8 cellular contexts compared by ENCODE assay signal in the genomic region with DNA sequence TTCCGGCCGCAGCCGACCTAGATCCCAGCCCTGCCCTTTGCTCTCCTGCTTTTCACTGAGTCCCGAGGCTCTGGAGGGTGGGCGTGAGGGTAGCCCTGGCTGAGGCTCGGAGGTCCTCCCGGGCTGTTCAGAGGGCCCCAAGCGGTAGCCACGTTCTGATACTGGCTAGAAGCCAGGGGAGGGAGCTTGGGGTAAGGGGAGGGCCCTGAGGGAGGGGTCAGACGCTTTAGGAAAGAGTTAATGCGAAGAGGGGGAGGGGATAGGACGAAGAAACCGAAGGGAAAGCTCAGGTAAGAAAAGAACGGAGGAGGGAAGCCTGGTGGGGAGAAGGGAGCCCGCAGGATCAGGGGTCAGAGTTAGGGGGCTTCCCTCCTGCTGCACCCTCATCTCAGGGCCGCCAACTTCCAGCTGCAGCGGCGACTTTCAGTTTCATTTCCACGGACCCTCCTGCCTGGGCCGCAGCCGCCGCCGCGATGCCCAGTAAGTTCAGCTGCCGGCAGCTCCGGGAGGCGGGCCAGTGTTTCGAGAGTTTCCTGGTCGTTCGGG. TPM values are rescaled to one million over a fixed set of nuclear protein-coding genes. Genes with fewer than 3 reads are reported as not detected.
DNase-seq lines count a peak whose midpoint lies in the region; ATAC-seq and TF ChIP-seq lines count a peak whose summit lies in the region.

Gene MOV10, plus strand, starts transcription at position 220 of the 546 bp plus-strand sequence. Its CDS starts 254 bp downstream, at position 474.

- no peaks in the 10 kb centered on the region for H3K27me3 ChIP-seq in left ventricle myocardium inferior (ENCODE audit: low read depth)
- H3K27me3 ChIP-seq in prostate gland (replicated peaks; ENCODE audit: insufficient read depth) = no peaks in the 10 kb centered on the region
- no peaks in the 10 kb centered on the region for H3K27me3 ChIP-seq in aorta (ENCODE audit: control insufficient read depth in 1 of 2, insufficient read depth in 2 of 2, low read length in 1 of 2)

- peak; percentile 79 for ATAC-seq in aorta (ENCODE audit: low FRiP score)

- TF ChIP-seq POLR2A in prostate gland (IDR thresholded peaks at IDR 0.05) = no peak

- peak within 1 kb of the TSS; percentile 85 for H3K27ac ChIP-seq in HEK293 (ENCODE audit: extremely low read depth, low read depth, low read length)
- H3K27ac ChIP-seq in left ventricle myocardium inferior (replicated peaks) = peak within 1 kb of the TSS; percentile 91
- peak within 1 kb of the TSS; percentile 94 for H3K27ac ChIP-seq in prostate gland
- peak within 1 kb of the TSS; percentile 9 to 19 for H3K27ac ChIP-seq in aorta (ENCODE audit: low read depth in 1 of 2, low read length in 2 of 2)

- H3K9me3 ChIP-seq in HEK293 (ENCODE audit: control insufficient read depth, insufficient read depth, low read depth, low read length) (no peaks in the 10 kb centered on the region), left ventricle myocardium inferior (replicated peaks) (no peaks in the 10 kb centered on the region), prostate gland (no peaks in the 10 kb centered on the region), aorta (ENCODE audit: control insufficient read depth, low read length) (no peaks in the 10 kb centered on the region)

- DNase-seq in ELF-1 (ENCODE audit: low read depth, low spot score) (peak; percentile 87), NAMALWA (ENCODE audit: low spot score) (peak; percentile 78), T-helper 1 cell (peak; percentile 33 to 69 (median 43)), amygdala (lab: John Stamatoyannopoulos, UW) (peak in 34 of 56 donors; percentile 11 to 78 (median 58)), left ventricle myocardium inferior (peak; percentile 81), prostate gland (ENCODE audit: low spot score) (peak; percentile 58), aorta (peak; percentile 84 to 90)

- CTCF ChIA-PET in HEK293 (lab: Yijun Ruan, JAX) = interaction anchor here (0.6 to 2.6 kb wide), 12 partner anchors 11 to 173 kb away, joined by 3 to 12 read pairs (median 5); no protein-coding TSS in a partner anchor

- H3K36me3 ChIP-seq in HEK293 (ENCODE audit: control insufficient read depth in 2 of 2, insufficient read depth in 1 of 2, low read length in 2 of 2) (peaks cover 0 to 47% of the 10 kb centered on the region in 2 experiments; a peak in 1 of 3 replicates), left ventricle myocardium inferior (peaks cover 25% of the 10 kb centered on the region), prostate gland (peaks cover 0 to 1% of the 10 kb centered on the region in 2 donors), aorta (ENCODE audit: control insufficient read depth in 1 of 2, insufficient read depth in 2 of 2, low read length in 1 of 2) (peaks cover 0 to 3% of the 10 kb centered on the region in 2 donors)

- intact Hi-C loops in left ventricle myocardium inferior (cut with micrococcal nuclease) = loop anchor here (10.0 kb wide), 1 partner anchor 280 kb away; the partner anchor contains the start of gene CTTNBP2NL
- intact Hi-C loops in prostate gland (cut with DNase I) = loop anchor here (2.0 to 10.0 kb wide), 3 partner anchors 24 to 170 kb away; partner anchors contain the start of genes CAPZA1, ST7L and WNT2B
- intact Hi-C loops in aorta (cut with DNase I) = loop anchor here (5.0 kb wide), 2 partner anchors 33 to 57 kb away; partner anchors contain the start of genes CAPZA1 (in 1 of the 2), RHOC (in 1 of the 2) and ST7L (in 1 of the 2)

- H3K4me1 ChIP-seq in HEK293 (ENCODE audit: control insufficient read depth, insufficient read depth, low read length) (peaks cover 5% of the 10 kb centered on the region; the same call in 1 of the 2 replicates), left ventricle myocardium inferior (peaks cover 43% of the 10 kb centered on the region), prostate gland (replicated peaks) (no peaks in the 10 kb centered on the region), aorta (ENCODE audit: control insufficient read depth in 1 of 2, insufficient read depth in 2 of 2, low read length in 2 of 2) (no peaks in the 10 kb centered on the region)

- WGBS in prostate gland = under 1% methylated on average over 27 of the region's 30 CpGs
- WGBS in aorta, 2 donors = 0% methylated on average over 28 to 30 of the region's 30 CpGs

- TF ChIP-seq CTCF in HEK293 (tag by site-specific recombination; IDR thresholded peaks at IDR 0.05) (no peak), left ventricle myocardium inferior (IDR thresholded peaks at IDR 0.05; ENCODE audit: borderline replicate concordance) (no peak), prostate gland (IDR thresholded peaks at IDR 0.05) (no peak)

- POLR2A ChIA-PET in HEK293 (lab: Yijun Ruan, JAX) = interaction anchor here (0.5 to 6.0 kb wide), 21 partner anchors 10 to 1834 kb away, joined by 3 to 91 read pairs (median 5); partner anchors contain the start of genes CAPZA1, CTTNBP2NL, PPM1J and RHOC

- H3K4me3 ChIP-seq in HEK293 (ENCODE audit: low read depth, low read length) (peak within 1 kb of the TSS; percentile 80), left ventricle myocardium inferior (peak within 1 kb of the TSS; percentile 93), prostate gland (peak within 1 kb of the TSS; percentile 66 to 75), aorta (ENCODE audit: low read length in 2 of 2) (peak within 1 kb of the TSS; percentile 60 to 83)

TF ChIP-seq in HEK293, 187 proteins besides CTCF, POLR2A, EP300 and RAD21 (continues in another document):
- TF ChIP-seq ZNF211 (tag by site-specific recombination; IDR thresholded peaks at IDR 0.05; ENCODE audit: low read depth) = no peak
- no peak for TF ChIP-seq ZNF202 (tag by site-specific recombination; IDR thresholded peaks at IDR 0.05; ENCODE audit: borderline replicate concordance)
- TF ChIP-seq ZBTB7A (tag by site-specific recombination; IDR thresholded peaks at IDR 0.05; ENCODE audit: low read depth) = peak; percentile 19; the same call in 1 of the 2 replicates
- peak; percentile 76 for TF ChIP-seq ZNF324 (tag by site-specific recombination; IDR thresholded peaks at IDR 0.05)
- TF ChIP-seq ZNF791 (tag by site-specific recombination; IDR thresholded peaks at IDR 0.05) = no peak
- TF ChIP-seq ZNF341 (tag by site-specific recombination; IDR thresholded peaks at IDR 0.05; ENCODE audit: low read depth) = peak; percentile 90
- no peak for TF ChIP-seq ZNF670 (tag by site-specific recombination; IDR thresholded peaks at IDR 0.05; ENCODE audit: low read depth)
- no peak for TF ChIP-seq ZNF223 (tag by site-specific recombination; IDR thresholded peaks at IDR 0.05)
- no peak for TF ChIP-seq ZBTB21 (tag by site-specific recombination; IDR thresholded peaks at IDR 0.05)
- no peak for TF ChIP-seq ZNF174 (tag by site-specific recombination; IDR thresholded peaks at IDR 0.05)
- no peak for TF ChIP-seq ZNF530 (tag by site-specific recombination; IDR thresholded peaks at IDR 0.05; ENCODE audit: low read depth)
- no peak for TF ChIP-seq ZNF354C (tag by site-specific recombination; IDR thresholded peaks at IDR 0.05; ENCODE audit: borderline replicate concordance, low read depth)
- TF ChIP-seq, protein P1, sequence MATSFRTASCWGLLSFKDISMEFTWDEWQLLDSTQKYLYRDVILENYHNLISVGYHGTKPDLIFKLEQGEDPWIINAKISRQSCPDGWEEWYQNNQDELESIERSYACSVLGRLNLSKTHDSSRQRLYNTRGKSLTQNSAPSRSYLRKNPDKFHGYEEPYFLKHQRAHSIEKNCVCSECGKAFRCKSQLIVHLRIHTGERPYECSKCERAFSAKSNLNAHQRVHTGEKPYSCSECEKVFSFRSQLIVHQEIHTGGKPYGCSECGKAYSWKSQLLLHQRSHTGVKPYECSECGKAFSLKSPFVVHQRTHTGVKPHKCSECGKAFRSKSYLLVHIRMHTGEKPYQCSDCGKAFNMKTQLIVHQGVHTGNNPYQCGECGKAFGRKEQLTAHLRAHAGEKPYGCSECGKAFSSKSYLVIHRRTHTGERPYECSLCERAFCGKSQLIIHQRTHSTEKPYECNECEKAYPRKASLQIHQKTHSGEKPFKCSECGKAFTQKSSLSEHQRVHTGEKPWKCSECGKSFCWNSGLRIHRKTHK (tag by site-specific recombination; IDR thresholded peaks at IDR 0.05) = no peak
- TF ChIP-seq ZNF704 (tag by site-specific recombination; IDR thresholded peaks at IDR 0.05) = no peak
- TF ChIP-seq GFI1B (tag by site-specific recombination; IDR thresholded peaks at IDR 0.05) = no peak
- no peak for TF ChIP-seq ZNF112 (tag by site-specific recombination; IDR thresholded peaks at IDR 0.05)
- no peak for TF ChIP-seq ZNF214 (tag by site-specific recombination; IDR thresholded peaks at IDR 0.05; ENCODE audit: borderline replicate concordance)
- no peak for TF ChIP-seq ZNF175 (tag by site-specific recombination; IDR thresholded peaks at IDR 0.05)
- TF ChIP-seq KLF10 (tag by site-specific recombination; IDR thresholded peaks at IDR 0.05) = 0 out of 2 replicates have a peak, but pooled peaks have one; percentile 7
- no peak for TF ChIP-seq ZNF138 (tag by site-specific recombination; IDR thresholded peaks at IDR 0.05; ENCODE audit: borderline replicate concordance)
- no peak for TF ChIP-seq ZNF221 (tag by site-specific recombination; IDR thresholded peaks at IDR 0.05; ENCODE audit: borderline replicate concordance)
- TF ChIP-seq ZNF449 (tag by site-specific recombination; IDR thresholded peaks at IDR 0.05) = no peak

RNA-seq across cellular contexts. Expression of gene MOV10, which starts in this region (rescaled TPM):
- total RNA-seq in left ventricle myocardium inferior = 12.7 TPM
- 100 to 1,000 TPM in 1 of 2 donors, 10 to 100 TPM in 1; 47.0 to 169 TPM for total RNA-seq in prostate gland
- total RNA-seq in aorta = 10 to 100 TPM; 29.2 to 61.0 TPM
- 10 to 100 TPM; 10.8 to 73.4 TPM for polyA plus RNA-seq in aorta

Comparison
In these comparisons a context has a peak if more than half of its experiments do, and no peak if none do; other contexts are left out.
1. Peak in every context shown above with its lines: DNase-seq, ATAC-seq, H3K4me3 ChIP-seq and H3K27ac ChIP-seq.
2. H3K27ac ChIP-seq: peak in every context shown above with its lines; median percentile 94 in prostate gland; 91 in left ventricle myocardium inferior; 85 in HEK293; 14 in aorta.